29 cellular contexts compared by ENCODE assay signal in the genomic region with DNA sequence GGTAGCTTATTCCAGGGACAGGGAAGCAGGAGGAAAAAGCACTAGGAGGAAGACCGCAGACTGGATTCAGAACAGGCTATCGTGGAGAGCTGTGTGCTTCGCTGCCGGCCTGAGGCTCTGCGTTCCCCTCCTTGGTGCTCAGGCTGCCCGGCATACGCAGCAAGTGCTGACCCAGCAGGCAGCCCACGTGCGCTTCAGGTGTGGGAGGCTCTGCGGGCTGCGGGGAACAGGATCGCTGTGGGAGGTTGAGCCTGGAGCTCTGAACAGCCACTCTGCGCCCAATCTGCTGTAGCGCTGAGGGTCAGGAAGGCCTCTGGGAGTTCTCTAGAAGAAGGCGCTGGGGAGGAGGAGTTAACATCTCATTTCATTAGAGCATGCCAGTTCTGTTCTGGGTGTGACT. TPM values are rescaled to one million over a fixed set of nuclear protein-coding genes. Genes with fewer than 3 reads are reported as not detected.
DNase-seq lines count a peak whose midpoint lies in the region; ATAC-seq and TF ChIP-seq lines count a peak whose summit lies in the region.
"Had no signal": no experiment of that assay in that cellular context is flagged by ENCODE, and none has a peak within 500 bp of the region (broad histone marks: within the 10 kb centered on the region; RNA-seq: fewer than 3 reads in every experiment).

No MANE protein-coding gene starts in this region.

- H3F3A ChIP-seq in GM23338 (replicated peaks; ENCODE audit: low read depth) = no peaks in the 10 kb centered on the region; the same call in 1 of the 2 replicates

- TF ChIP-seq CTCF in GM23338 (conservative IDR thresholded peaks at IDR 0.05; ENCODE audit: low read depth in 2 of 2) (no peak), VCaP (conservative IDR thresholded peaks at IDR 0.05) (no peak), spleen (IDR thresholded peaks at IDR 0.05 in 8 of 11, conservative IDR thresholded peaks at IDR 0.05 in 3 of 11) (no peak), prostate gland (IDR thresholded peaks at IDR 0.05) (no peak), ascending aorta (IDR thresholded peaks at IDR 0.05) (no peak)

- H2AFZ ChIP-seq in GM23338 = no peak overlapping the region
- H2AFZ ChIP-seq: PC-9 had no signal

- no peaks in the 10 kb centered on the region for H3K9me2 ChIP-seq in GM23338 (ENCODE audit: insufficient read depth)

- no peak overlapping the region for H3K27ac Mint-ChIP-seq in GM23338

- H3K4me1 ChIP-seq in GM23338 (ENCODE audit: insufficient read depth) (no peaks in the 10 kb centered on the region), spleen (peaks cover 8 to 82% (median 36%) of the 10 kb centered on the region in 6 donors), prostate gland (replicated peaks) (peaks cover 10% of the 10 kb centered on the region), ascending aorta (peaks cover 0 to 4% of the 10 kb centered on the region in 2 donors)
- H3K4me1 ChIP-seq: BE2C had no signal

- H3K4me1 Mint-ChIP-seq in GM23338 = peaks cover 13% of the 10 kb centered on the region

- H3K9me3 Mint-ChIP-seq in GM23338 = no peaks in the 10 kb centered on the region
- H3K9me3 Mint-ChIP-seq: CD8-positive, alpha-beta memory T cell had no signal

- no peak overlapping the region for H3K4me3 Mint-ChIP-seq in GM23338
- H3K4me3 Mint-ChIP-seq: CD14-positive monocyte; CD8-positive, alpha-beta memory T cell had no signal

- H3K9me3 ChIP-seq in spleen (no peaks in the 10 kb centered on the region), prostate gland (no peaks in the 10 kb centered on the region), ascending aorta (no peaks in the 10 kb centered on the region)
- H3K9me3 ChIP-seq: BE2C, MG63, SJCRH30 had no signal

- H3K27me3 ChIP-seq in GM23338 (ENCODE audit: insufficient read depth) = no peaks in the 10 kb centered on the region
- no peaks in the 10 kb centered on the region for H3K27me3 ChIP-seq in spleen (replicated peaks in 1 of 7)
- no peaks in the 10 kb centered on the region for H3K27me3 ChIP-seq in prostate gland (replicated peaks; ENCODE audit: insufficient read depth)
- H3K27me3 ChIP-seq in ascending aorta = no peaks in the 10 kb centered on the region
- H3K27me3 ChIP-seq: BE2C, MG63, SJCRH30 had no signal

- TF ChIP-seq POLR2A in spleen (IDR thresholded peaks at IDR 0.05) = no peak
- TF ChIP-seq POLR2A in prostate gland (IDR thresholded peaks at IDR 0.05) = no peak

- no peak overlapping the region for H3K4me2 ChIP-seq in GM23338
- H3K4me2 ChIP-seq: PC-9 had no signal

- peaks cover 6% of the 10 kb centered on the region for H3K27me3 Mint-ChIP-seq in GM23338 (ENCODE audit: insufficient read depth, low read depth, poor library complexity)
- H3K27me3 Mint-ChIP-seq: CD8-positive, alpha-beta memory T cell had no signal

- DNase-seq in GM23338 (ENCODE audit: low spot score) = no peak
- peak; percentile 74 for DNase-seq in left kidney (ENCODE audit: low read depth, low spot score)
- peak; percentile 41 for DNase-seq in spleen
- DNase-seq in prostate gland (ENCODE audit: low spot score) = no peak
- DNase-seq in putamen (ENCODE audit: low spot score) = no peak
- DNase-seq in ascending aorta (ENCODE audit: low spot score in 2 of 2) = no peak
- DNase-seq: 8988T; ACHN; BE2C; CD8-positive, alpha-beta memory T cell; DMS 273 treated with DMSO at 0.1 percent for 48 hours; DND-41; HCEC 1CT; KBM-7; MG63; NCI-H1105 treated with DMSO at 0.1 percent for 48 hours; NCI-H146; NCI-H1930; NCI-H446; NCI-H524 treated with DMSO at 0.1 percent for 48 hours; NCI-H82; NK-92 treated with Interleukin-12 subunit alpha and Interleukin-12 subunit beta, amount 100 ng/mL, for 24 hours; PC-9; SJCRH30 had no signal

- 84 to 94% (median 87%) methylated on average over 15 of the region's 15 CpGs for WGBS in spleen, 5 donors
- WGBS in prostate gland = 92% methylated on average over 15 of the region's 15 CpGs

- H3K27ac ChIP-seq in GM23338 (ENCODE audit: low read depth) (no peak overlapping the region), VCaP (peak overlapping the region; percentile 100), spleen (peak overlapping the region in 1 of 8 donors; percentile 60), prostate gland (peak overlapping the region in 1 of 2 donors; percentile 20), ascending aorta (no peak overlapping the region)
- H3K27ac ChIP-seq: PC-9, SJCRH30 had no signal

- no peaks in the 10 kb centered on the region for H4K20me1 ChIP-seq in GM23338 (replicated peaks; ENCODE audit: insufficient read depth)

- no peaks in the 10 kb centered on the region for H3K79me2 ChIP-seq in GM23338 (replicated peaks; ENCODE audit: insufficient read depth)

- H3K36me3 ChIP-seq in GM23338 (ENCODE audit: insufficient read depth) (no peaks in the 10 kb centered on the region), spleen (peaks cover 0 to 24% (median 0%) of the 10 kb centered on the region in 6 donors), prostate gland (no peaks in the 10 kb centered on the region), ascending aorta (no peaks in the 10 kb centered on the region)
- H3K36me3 ChIP-seq: BE2C, MG63, SJCRH30 had no signal

- H3K36me3 Mint-ChIP-seq in GM23338 (ENCODE audit: low read depth) = no peaks in the 10 kb centered on the region

- no peak overlapping the region for H3K4me3 ChIP-seq in GM23338
- H3K4me3 ChIP-seq in spleen = no peak overlapping the region
- no peak overlapping the region for H3K4me3 ChIP-seq in prostate gland
- H3K4me3 ChIP-seq in ascending aorta = no peak overlapping the region
- H3K4me3 ChIP-seq: MG63, PC-9, SJCRH30 had no signal

- intact Hi-C loops in spleen (cut with DNase I; ENCODE audit: low total_unique reads) (no loop called here), prostate gland (cut with DNase I) (no loop called here), ascending aorta (cut with DNase I) (no loop called here)

- ATAC-seq in GM23338 = peak; percentile 50
- ATAC-seq: Right ventricle myocardium inferior, SK-N-SH treated with all-trans-retinoic acid at 6 μM for 48 hours had no signal

TF ChIP-seq in GM23338, 12 proteins besides CTCF, POLR2A, EP300 and RAD21 (continues in another document):
- TF ChIP-seq JUNB (IDR thresholded peaks at IDR 0.05; ENCODE audit: unreplicated experiment) = no peak

RNA-seq across cellular contexts. Expression of gene DOP1B, which starts 27.9 kb away (rescaled TPM):
- 9.9 and 18.0 TPM in 2 replicates for total RNA-seq in GM23338 (2014; rRNA removed; shearing (Covaris generic))
- 2.8 and 4.9 TPM in 2 replicates for polyA plus RNA-seq in GM23338 (2016; fragmentation: Nextera tagmentation; extraction: Ambion mirVana)
- 10 to 100 TPM; 20.8 to 29.2 (median 23.3) TPM for total RNA-seq in spleen
- polyA plus RNA-seq in spleen = 1 to 10 TPM; 2.9 to 4.9 (median 3.1) TPM
- total RNA-seq in prostate gland = 10 to 100 TPM; 28.4 to 93.3 TPM
- 4.5 TPM for total RNA-seq in ascending aorta

RNA-seq across cellular contexts. Expression of gene CBR3, which starts 49.7 kb away (rescaled TPM):
- 4.0 and 4.6 TPM in 2 replicates for total RNA-seq in GM23338 (2014; rRNA removed; shearing (Covaris generic))
- 8.2 and 8.7 TPM in 2 replicates for polyA plus RNA-seq in GM23338 (2016; fragmentation: Nextera tagmentation; extraction: Ambion mirVana)
- total RNA-seq in spleen = 1 to 10 TPM; 1.4 to 3.4 (median 2.9) TPM
- polyA plus RNA-seq in spleen = 1 to 10 TPM; 1.7 to 4.5 (median 4.0) TPM
- 10 to 100 TPM; 18.5 to 41.2 TPM for total RNA-seq in prostate gland
- 59.2 TPM for total RNA-seq in ascending aorta
- total RNA-seq: HT-29 had no signal

Comparison
In these comparisons a context has a peak if more than half of its experiments do, and no peak if none do; other contexts are left out.
1. DNase-seq: peak in left kidney (single experiment) and spleen (single experiment); none in GM23338 (single experiment), prostate gland (single experiment), putamen (single experiment) and ascending aorta (0 of 2).